In genomic region chr12:15819644-15820437, GRCh38 we compare ENCODE assay signal across 20 cellular contexts. TPM values are rescaled to one million over a fixed set of nuclear protein-coding genes. Genes with fewer than 3 reads are reported as not detected.
DNase-seq lines count a peak whose midpoint lies in the region; ATAC-seq, FAIRE-seq and TF ChIP-seq lines count a peak whose summit lies in the region.
"Had no signal": no experiment of that assay in that cellular context is flagged by ENCODE, and none has a peak within 500 bp of the region (broad histone marks: within the 10 kb centered on the region; RNA-seq: fewer than 3 reads in every experiment).

No MANE protein-coding gene starts in this region.

- TF ChIP-seq CTCF in GM12878 (IDR thresholded peaks at IDR 0.05 in 2 of 3, conservative IDR thresholded peaks at IDR 0.05 in 1 of 3; ENCODE audit: control insufficient read depth in 2 of 3, extremely low read depth in 1 of 3, insufficient read depth in 1 of 3, low read depth in 3 of 3, low read length in 3 of 3) (no peak), mucosa of descending colon (IDR thresholded peaks at IDR 0.05) (no peak), tibial artery (IDR thresholded peaks at IDR 0.05) (no peak), heart right ventricle (IDR thresholded peaks at IDR 0.05) (no peak)

- POLR2A ChIA-PET in GM12878 (lab: Charles Lee): no interaction called here

- no peak for ATAC-seq in GM12878
- peak; percentile 99 for ATAC-seq in mucosa of descending colon
- no peak for ATAC-seq in heart right ventricle
- ATAC-seq: Panc1 had no signal

- H4K20me1 ChIP-seq in GM12878 (ENCODE audit: control insufficient read depth, insufficient read depth) (no peaks in the 10 kb centered on the region), GM23248 (ENCODE audit: insufficient read depth) (no peaks in the 10 kb centered on the region)

- no peak for TF ChIP-seq EP300 in GM12878 (IDR thresholded peaks at IDR 0.05; ENCODE audit: borderline replicate concordance in 1 of 2, control insufficient read depth in 1 of 2, low read depth in 2 of 2, low read length in 2 of 2)

- no TSS peak for BruUV-seq in GM12878 (replicated peaks; lab: Mats Ljungman, UMichigan)

- H3K9ac ChIP-seq in GM12878 (ENCODE audit: control insufficient read depth, insufficient read depth, low read length) (no peak overlapping the region), GM23248 (no peak overlapping the region)

- H3K27ac ChIP-seq in GM12878 (ENCODE audit: control insufficient read depth, insufficient read depth) (no peak overlapping the region), tibial artery (no peak overlapping the region), heart right ventricle (no peak overlapping the region), GM23248 (no peak overlapping the region)
- H3K27ac ChIP-seq: C4-2B, HL-60, SJSA1 had no signal

- H3K9me2 ChIP-seq in GM23248 (ENCODE audit: insufficient read depth): no peaks in the 10 kb centered on the region

- TF ChIP-seq POLR2A in GM12878 (IDR thresholded peaks at IDR 0.05; ENCODE audit: low read depth, low read length): no peak

- TF ChIP-seq RAD21 in GM12878 (IDR thresholded peaks at IDR 0.05; ENCODE audit: insufficient read depth, low read depth, low read length): no peak

- H2AFZ ChIP-seq in GM12878 (ENCODE audit: control insufficient read depth, low read depth, low read length) (no peak overlapping the region), GM23248 (no peak overlapping the region)

- DNase-seq in DMS53 (lab: John Stamatoyannopoulos, UW) (peak; percentile 69), LoVo (ENCODE audit: low spot score) (peak; percentile 56), GM12878 (ENCODE audit: low read depth, low spot score) (no peak), mucosa of descending colon (peak in 1 of 3 donors; percentile 20), tibial artery (no peak), heart right ventricle (no peak), GM23248 (no peak)
- DNase-seq: ACHN, GDM1, Kasumi-1, NCI-H1105, NCI-H2081, NCI-H2171 treated with DMSO at 0.1 percent for 48 hours had no signal

- no peak for FAIRE-seq in GM12878 (lab: Jason Lieb, UNC)
- FAIRE-seq: GM19239, HTR-8/SVneo had no signal

- SMC1A ChIA-PET in GM12878 (lab: Charles Lee; ENCODE audit: uncharacterized antibody, unreplicated experiment): no interaction called here

- H3K4me3 ChIP-seq in GM12878: no peak overlapping the region
- H3K4me3 ChIP-seq in mucosa of descending colon: no peak overlapping the region
- no peak overlapping the region for H3K4me3 ChIP-seq in tibial artery
- no peak overlapping the region for H3K4me3 ChIP-seq in heart right ventricle
- no peak overlapping the region for H3K4me3 ChIP-seq in GM23248
- H3K4me3 ChIP-seq: HAP-1, SJSA1 had no signal

- H3F3A ChIP-seq in GM23248 (ENCODE audit: insufficient read depth): no peaks in the 10 kb centered on the region

- no peaks in the 10 kb centered on the region for H3K79me2 ChIP-seq in GM12878 (ENCODE audit: control insufficient read depth, insufficient read depth, low read length)
- no peaks in the 10 kb centered on the region for H3K79me2 ChIP-seq in GM23248 (ENCODE audit: insufficient read depth)

- H3K4me1 ChIP-seq in GM12878 (ENCODE audit: control insufficient read depth, insufficient read depth, low read length) (no peaks in the 10 kb centered on the region), mucosa of descending colon (ENCODE audit: low read depth) (peaks cover 4% of the 10 kb centered on the region), tibial artery (no peaks in the 10 kb centered on the region), heart right ventricle (no peaks in the 10 kb centered on the region), GM23248 (ENCODE audit: insufficient read depth) (no peaks in the 10 kb centered on the region)
- H3K4me1 ChIP-seq: SJSA1 had no signal

- H3K27me3 ChIP-seq in GM12878 (replicated peaks in 1 of 2; ENCODE audit: control insufficient read depth in 2 of 2, insufficient read depth in 2 of 2, low read length in 1 of 2) (no peaks in the 10 kb centered on the region), tibial artery (no peaks in the 10 kb centered on the region), heart right ventricle (no peaks in the 10 kb centered on the region), GM23248 (replicated peaks; ENCODE audit: insufficient read depth) (no peaks in the 10 kb centered on the region)
- H3K27me3 ChIP-seq: SJSA1 had no signal

- intact Hi-C loops in GM12878 (cut with micrococcal nuclease; ENCODE audit: unreplicated experiment): no loop called here
- intact Hi-C loops in mucosa of descending colon (cut with DNase I, micrococcal nuclease): no loop called here
- intact Hi-C loops in tibial artery (cut with DNase I; ENCODE audit: low total_unique reads): no loop called here
- intact Hi-C loops in heart right ventricle (cut with DNase I): no loop called here

- 52% methylated on average over 3 of the region's 3 CpGs for WGBS in GM12878 (ENCODE audit: insufficient coverage, insufficient replicate concordance, low lambda C conversion rate, missing lambda C conversion rate)
- WGBS in heart right ventricle, 2 donors: 76 to 78% methylated on average over 3 of the region's 3 CpGs
- 64 to 69% methylated on average over 3 of the region's 3 CpGs for WGBS in GM23248 (ENCODE audit: low coverage in 1 of 2, low lambda C conversion rate in 2 of 2, missing lambda C conversion rate in 2 of 2), 2 experiments

- in situ Hi-C loops in GM12878 (cut with MboI): no loop called here
- in situ Hi-C loops in GM23248 (cut with MboI): no loop called here

- RAD21 ChIA-PET in GM12878 (lab: Charles Lee; ENCODE audit: unreplicated experiment): no interaction called here

- H3K9me3 ChIP-seq in GM12878 (replicated peaks; ENCODE audit: control insufficient read depth, insufficient read depth, low read length) (no peaks in the 10 kb centered on the region), mucosa of descending colon (no peaks in the 10 kb centered on the region), tibial artery (peaks cover 0 to 8% (median 0%) of the 10 kb centered on the region in 3 donors), heart right ventricle (peaks cover 0 to 16% (median 4%) of the 10 kb centered on the region in 11 donors), GM23248 (ENCODE audit: low read depth) (no peaks in the 10 kb centered on the region)
- H3K9me3 ChIP-seq: HAP-1, SJSA1 had no signal

- CTCF ChIA-PET in GM12878 (lab: Yijun Ruan, JAX): no interaction called here

- H3K4me2 ChIP-seq in GM12878 (ENCODE audit: control insufficient read depth, insufficient read depth) (no peak overlapping the region), GM23248 (ENCODE audit: unreplicated experiment) (no peak overlapping the region)

- no peaks in the 10 kb centered on the region for H3K36me3 ChIP-seq in GM12878 (ENCODE audit: control insufficient read depth in 2 of 2, insufficient read depth in 2 of 2, low read length in 1 of 2)
- no peaks in the 10 kb centered on the region for H3K36me3 ChIP-seq in mucosa of descending colon (ENCODE audit: low read depth)
- no peaks in the 10 kb centered on the region for H3K36me3 ChIP-seq in tibial artery
- no peaks in the 10 kb centered on the region for H3K36me3 ChIP-seq in heart right ventricle
- no peaks in the 10 kb centered on the region for H3K36me3 ChIP-seq in GM23248 (ENCODE audit: low read depth)
- H3K36me3 ChIP-seq: HAP-1, SJSA1 had no signal

TF ChIP-seq in GM12878, 131 proteins besides CTCF, POLR2A, EP300 and RAD21 (continues in another document):
- TF ChIP-seq SUPT20H (IDR thresholded peaks at IDR 0.05; ENCODE audit: borderline replicate concordance, control insufficient read depth, low read depth, low read length) (no peak), RCOR1 (conservative IDR thresholded peaks at IDR 0.05; ENCODE audit: low read depth, low read length) (no peak), STAT1 (conservative IDR thresholded peaks at IDR 0.05) (no peak), E2F8 (IDR thresholded peaks at IDR 0.05; ENCODE audit: low read depth, partially characterized antibody) (no peak)

RNA-seq across cellular contexts. Expression of gene EPS8, which starts 30.7 kb away (rescaled TPM):
- total RNA-seq in GM12878 (2013; cell fraction: nucleolus; rRNA removed): 263 and 269 TPM in 2 replicates
- total RNA-seq in GM12878 (2014; rRNA removed) (4.7 TPM in 2 replicates), GM12878 (2014; rRNA removed; fragmentation: Illumina TruSeq; extraction: Trizol) (3.4 and 4.7 TPM in 2 replicates), GM12878 (2021) (3.2 TPM in 2 replicates), mucosa of descending colon (100 to 1,000 TPM; 100 to 204 (median 135) TPM), heart right ventricle (10 to 100 TPM in 7 of 10 donors, 1 to 10 TPM in 3; 7.7 to 38.6 (median 14.0) TPM)
- 1.1 TPM for polyA plus RNA-seq in GM12878 (2011; ENCODE audit: low read depth)
- polyA plus RNA-seq in GM12878 (2011; rRNA removed) (127 and 173 TPM in 2 replicates), GM12878 (2014; fragmentation: Illumina TruSeq; extraction: Trizol) (3.1 and 3.8 TPM in 2 replicates), GM12878 (2014; fragmentation: Nextera tagmentation; extraction: Ambion mirVana) (1 to 10 TPM; 1.3 to 1.6 TPM), GM12878 (2014; rRNA removed) (3.3 and 3.4 TPM in 2 replicates), GM12878 (2016; fragmentation: Nextera tagmentation; extraction: Ambion mirVana) (1 to 10 TPM; 2.8 to 4.2 TPM), heart right ventricle (10 to 100 TPM; 16.3 to 34.5 TPM), GM23248 (2016; fragmentation: Nextera tagmentation; extraction: Ambion mirVana) (100 and 103 TPM in 2 replicates)
- 84.5 and 94.4 TPM in 2 replicates for polyA plus RNA-seq in GM12878 (2011; cell fraction: cytosol; rRNA removed)
- polyA plus RNA-seq in GM12878 (2011; cell fraction: nucleus; rRNA removed): 107 and 156 TPM in 2 replicates
- polyA plus RNA-seq in GM12878 (2012): 1.3 and 1.9 TPM in 2 replicates
- 188 and 261 TPM in 2 replicates for polyA minus RNA-seq in GM12878 (2011; rRNA and poly(A)+ RNA removed)
- polyA minus RNA-seq in GM12878 (2011; cell fraction: cytosol; rRNA and poly(A)+ RNA removed): 42.4 and 55.6 TPM in 2 replicates
- polyA minus RNA-seq in GM12878 (2011; cell fraction: nucleus; rRNA and poly(A)+ RNA removed): 108 and 162 TPM in 2 replicates
- 107 and 123 TPM in 2 replicates for total RNA-seq in GM23248 (2014; rRNA removed; shearing (Covaris generic))

Comparison
In these comparisons a context has a peak if more than half of its experiments do, and no peak if none do; other contexts are left out.
1. DNase-seq: peak in DMS53 (single experiment) and LoVo (single experiment); none in GM12878 (single experiment), tibial artery (0 of 2), heart right ventricle (0 of 2) and GM23248 (single experiment).